Comparison of ENCODE assay signal across 8 cellular contexts in the genomic region with DNA sequence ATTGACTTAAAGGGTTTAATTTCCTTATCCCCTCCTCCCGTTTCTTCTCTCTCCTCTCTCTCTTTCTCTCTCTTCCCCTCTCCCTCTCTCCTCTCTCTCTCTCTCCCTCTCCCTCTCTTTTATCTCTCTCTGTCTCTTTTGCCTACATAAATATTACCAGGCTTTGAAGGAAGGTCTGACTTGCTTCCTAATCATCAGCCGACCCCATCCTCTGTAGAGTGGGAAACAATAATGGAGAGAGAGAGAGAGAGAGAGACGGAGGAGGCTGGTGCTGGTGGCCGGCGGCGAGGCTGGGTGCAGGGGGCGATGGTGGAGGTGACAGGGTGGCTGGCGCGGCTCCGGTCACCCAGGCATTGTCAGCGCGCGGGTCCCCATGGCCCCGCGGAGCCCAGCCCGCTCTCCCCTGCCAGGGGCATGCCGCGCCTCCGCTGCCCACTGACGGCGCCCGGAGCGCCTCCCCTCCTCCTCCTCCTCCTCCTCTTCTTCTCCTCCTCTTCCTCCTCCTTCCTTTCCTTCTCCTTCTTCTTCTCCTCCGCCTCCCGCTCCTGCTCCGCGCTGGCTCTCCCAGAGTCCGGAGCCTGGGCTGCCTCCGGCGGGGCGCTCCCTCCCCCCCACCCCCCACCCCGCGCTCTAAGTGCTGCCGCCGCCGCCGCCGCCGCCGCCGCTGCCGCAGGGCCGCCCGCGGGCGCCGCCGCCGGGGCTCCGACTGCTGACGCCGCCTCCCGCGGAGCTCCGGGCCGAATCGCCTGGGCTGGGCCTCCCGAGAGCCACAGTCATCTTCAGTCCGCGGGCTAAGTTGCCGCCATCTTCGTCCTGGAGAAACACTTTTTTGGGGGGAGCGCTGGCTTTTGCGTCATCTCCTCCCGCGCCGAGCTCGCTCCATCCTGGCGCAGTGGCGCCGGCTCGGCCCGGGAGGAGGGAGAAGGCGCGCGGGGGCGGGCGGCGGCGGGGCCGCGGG.
DNase-seq lines count a peak whose midpoint lies in the region; ATAC-seq and TF ChIP-seq lines count a peak whose summit lies in the region.

No MANE protein-coding gene starts in this region.

- H3K27ac Mint-ChIP-seq in activated naive CD8-positive, alpha-beta T cell treated with anti-CD3 and anti-CD28 coated beads, Interleukin-2, amount 50 U/mL, for 24 hours: no peak overlapping the region
- H3K27ac Mint-ChIP-seq in activated T-helper 1 cell treated with anti-CD3 and anti-CD28 coated beads, Interleukin-12 subunit alpha, Interleukin-12 subunit beta, Interleukin-2, Interleukin-4 antibody, amounts not matched to agents 30 ng/mL and 10 ng/mL and 1 ng/mL, durations not matched to agents 14 hours and 24 hours and 36 hours: no peak overlapping the region

- intact Hi-C loops in activated T-helper 1 cell treated with anti-CD3 and anti-CD28 coated beads, Interleukin-12 subunit alpha, Interleukin-12 subunit beta, Interleukin-2, Interleukin-4 antibody, amounts not matched to agents 30 ng/mL and 10 ng/mL and 1 ng/mL, durations not matched to agents 14 hours and 24 hours and 36 hours (cut with micrococcal nuclease): loop anchor here (10.0 kb wide), 1 partner anchor 288 kb away; no protein-coding TSS in a partner anchor

- H3K27me3 ChIP-seq in AG04450 (ENCODE audit: control insufficient read depth, insufficient read depth, low read length): no peaks in the 10 kb centered on the region
- H3K27me3 ChIP-seq in iPS DF 6.9 (ENCODE audit: control insufficient read depth, insufficient read depth, low read length): peaks cover 9% of the 10 kb centered on the region

- no peaks in the 10 kb centered on the region for H3K9me3 ChIP-seq in AG04450 (ENCODE audit: control insufficient read depth, insufficient read depth, low read length)
- no peaks in the 10 kb centered on the region for H3K9me3 ChIP-seq in iPS DF 6.9 (ENCODE audit: control insufficient read depth, insufficient read depth, low read length)

- H3K4me3 ChIP-seq in AG04450 (ENCODE audit: low read depth, low read length) (peak overlapping the region; percentile 79), iPS DF 6.9 (ENCODE audit: low read length) (peak overlapping the region; percentile 66)

- no peaks in the 10 kb centered on the region for H3K36me3 ChIP-seq in iPS DF 6.9 (ENCODE audit: control insufficient read depth, insufficient read depth, low read length)

- no peak for ATAC-seq in activated naive CD8-positive, alpha-beta T cell treated with anti-CD3 and anti-CD28 coated beads, Interleukin-2, amount 50 U/mL, for 24 hours
- no peak for ATAC-seq in GM21529 (IDR thresholded peaks at IDR 0.05; ENCODE audit: unreplicated experiment)

- H3K9me3 Mint-ChIP-seq in activated naive CD8-positive, alpha-beta T cell treated with anti-CD3 and anti-CD28 coated beads, Interleukin-2, amount 50 U/mL, for 24 hours: peaks cover 6% of the 10 kb centered on the region
- H3K9me3 Mint-ChIP-seq in activated T-helper 1 cell treated with anti-CD3 and anti-CD28 coated beads, Interleukin-12 subunit alpha, Interleukin-12 subunit beta, Interleukin-2, Interleukin-4 antibody, amounts not matched to agents 30 ng/mL and 10 ng/mL and 1 ng/mL, durations not matched to agents 14 hours and 24 hours and 36 hours: no peaks in the 10 kb centered on the region

- peaks cover 5% of the 10 kb centered on the region for H3K4me1 Mint-ChIP-seq in activated naive CD8-positive, alpha-beta T cell treated with anti-CD3 and anti-CD28 coated beads, Interleukin-2, amount 50 U/mL, for 24 hours
- no peaks in the 10 kb centered on the region for H3K4me1 Mint-ChIP-seq in activated T-helper 1 cell treated with anti-CD3 and anti-CD28 coated beads, Interleukin-12 subunit alpha, Interleukin-12 subunit beta, Interleukin-2, Interleukin-4 antibody, amounts not matched to agents 30 ng/mL and 10 ng/mL and 1 ng/mL, durations not matched to agents 14 hours and 24 hours and 36 hours (ENCODE audit: low read depth)

- no peak overlapping the region for H3K27ac ChIP-seq in AG04450 (ENCODE audit: low read depth, low read length)
- no peak overlapping the region for H3K27ac ChIP-seq in iPS DF 6.9 (ENCODE audit: low read length)

- CTCF ChIA-PET in AG04450 (lab: Charles Lee): interaction anchor here (1.0 to 1.4 kb wide), 4 partner anchors 126 to 494 kb away, joined by 3 to 5 read pairs (median 3); no protein-coding TSS in a partner anchor

- POLR2A ChIA-PET in AG04450 (lab: Yijun Ruan, JAX): interaction anchor here (0.9 kb wide), 2 partner anchors 416 to 490 kb away, joined by 3 read pairs; no protein-coding TSS in a partner anchor

- H3K36me3 Mint-ChIP-seq in activated naive CD8-positive, alpha-beta T cell treated with anti-CD3 and anti-CD28 coated beads, Interleukin-2, amount 50 U/mL, for 24 hours (ENCODE audit: low read depth): no peaks in the 10 kb centered on the region
- H3K36me3 Mint-ChIP-seq in activated T-helper 1 cell treated with anti-CD3 and anti-CD28 coated beads, Interleukin-12 subunit alpha, Interleukin-12 subunit beta, Interleukin-2, Interleukin-4 antibody, amounts not matched to agents 30 ng/mL and 10 ng/mL and 1 ng/mL, durations not matched to agents 14 hours and 24 hours and 36 hours (ENCODE audit: low read depth): no peaks in the 10 kb centered on the region

- WGBS in iPS DF 6.9 (ENCODE audit: insufficient coverage, insufficient read length): no CpG with 5 or more reads among the region's 82 CpGs

- DNase-seq in AG04450 (ENCODE audit: low read depth, low spot score) (no peak), HuH-7 (ENCODE audit: low spot score) (peak; percentile 37), iPS DF 6.9 (ENCODE audit: low read depth, low spot score) (no peak), NOMO-1 treated with DMSO at 0.1 percent for 48 hours (lab: John Stamatoyannopoulos, UW; ENCODE audit: unreplicated experiment) (no peak)
- DNase-seq in activated naive CD8-positive, alpha-beta T cell treated with anti-CD3 and anti-CD28 coated beads, Interleukin-2, amount 50 U/mL, for 24 hours: peak; percentile 1
- peak; percentile 24 for DNase-seq in stimulated activated CD8-positive, alpha-beta memory T cell treated with anti-CD3 and anti-CD28 coated beads, Interleukin-4, amount 100 ng/mL, for 48 hours
- DNase-seq in activated T-helper 1 cell treated with anti-CD3 and anti-CD28 coated beads, Interleukin-12 subunit alpha, Interleukin-12 subunit beta, Interleukin-2, Interleukin-4 antibody, amounts not matched to agents 30 ng/mL and 10 ng/mL and 1 ng/mL, durations not matched to agents 14 hours and 24 hours and 36 hours (ENCODE audit: low spot score): no peak

- peaks cover 1% of the 10 kb centered on the region; the same call in 1 of the 2 replicates for H3K4me1 ChIP-seq in iPS DF 6.9 (ENCODE audit: control insufficient read depth, insufficient read depth, low read length)

- peaks cover 48% of the 10 kb centered on the region for H3K27me3 Mint-ChIP-seq in activated naive CD8-positive, alpha-beta T cell treated with anti-CD3 and anti-CD28 coated beads, Interleukin-2, amount 50 U/mL, for 24 hours
- peaks cover 30% of the 10 kb centered on the region for H3K27me3 Mint-ChIP-seq in activated T-helper 1 cell treated with anti-CD3 and anti-CD28 coated beads, Interleukin-12 subunit alpha, Interleukin-12 subunit beta, Interleukin-2, Interleukin-4 antibody, amounts not matched to agents 30 ng/mL and 10 ng/mL and 1 ng/mL, durations not matched to agents 14 hours and 24 hours and 36 hours (ENCODE audit: insufficient read depth)

- no peak for TF ChIP-seq CTCF in AG04450 (IDR thresholded peaks at IDR 0.05; ENCODE audit: low read depth, low read length)

- H3K4me3 Mint-ChIP-seq in activated naive CD8-positive, alpha-beta T cell treated with anti-CD3 and anti-CD28 coated beads, Interleukin-2, amount 50 U/mL, for 24 hours: peak overlapping the region; percentile 54
- no peak overlapping the region for H3K4me3 Mint-ChIP-seq in activated T-helper 1 cell treated with anti-CD3 and anti-CD28 coated beads, Interleukin-12 subunit alpha, Interleukin-12 subunit beta, Interleukin-2, Interleukin-4 antibody, amounts not matched to agents 30 ng/mL and 10 ng/mL and 1 ng/mL, durations not matched to agents 14 hours and 24 hours and 36 hours

Comparison
In these comparisons a context has a peak if more than half of its experiments do, and no peak if none do; other contexts are left out.
1. DNase-seq: peak in HuH-7 (single experiment), activated naive CD8-positive, alpha-beta T cell treated with anti-CD3 and anti-CD28 coated beads, Interleukin-2, amount 50 U/mL, for 24 hours (single experiment) and stimulated activated CD8-positive, alpha-beta memory T cell treated with anti-CD3 and anti-CD28 coated beads, Interleukin-4, amount 100 ng/mL, for 48 hours (single experiment); none in AG04450 (single experiment), iPS DF 6.9 (single experiment), NOMO-1 treated with DMSO at 0.1 percent for 48 hours (single experiment) and activated T-helper 1 cell treated with anti-CD3 and anti-CD28 coated beads, Interleukin-12 subunit alpha, Interleukin-12 subunit beta, Interleukin-2, Interleukin-4 antibody, amounts not matched to agents 30 ng/mL and 10 ng/mL and 1 ng/mL, durations not matched to agents 14 hours and 24 hours and 36 hours (single experiment).